8 cellular contexts compared by ENCODE assay signal in the genomic region with DNA sequence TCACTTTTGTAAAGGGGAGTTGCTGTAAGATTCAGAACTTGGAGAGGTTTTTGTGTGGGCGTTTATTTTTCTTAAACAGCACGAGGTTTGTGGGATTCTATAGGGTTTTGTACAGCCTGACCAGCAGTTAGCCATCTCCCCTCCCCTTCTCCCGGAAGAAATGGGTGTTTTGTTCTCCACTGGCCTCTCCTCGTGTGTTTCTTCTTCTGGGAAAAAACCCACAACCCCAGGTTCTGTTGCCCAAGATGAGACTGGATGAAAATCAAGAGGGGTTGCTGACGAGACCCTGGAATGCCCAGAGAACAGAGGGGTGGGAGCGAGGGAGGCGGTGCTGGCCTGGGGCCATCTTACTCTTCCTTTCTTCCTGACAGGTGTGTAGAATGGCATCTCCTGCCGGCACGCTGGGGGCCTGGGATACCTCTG.
DNase-seq lines count a peak whose midpoint lies in the region; ATAC-seq and TF ChIP-seq lines count a peak whose summit lies in the region.

No MANE protein-coding gene starts in this region.

- intact Hi-C loops in activated CD4-positive, alpha-beta memory T cell treated with anti-CD3 and anti-CD28 coated beads for 36 hours (cut with micrococcal nuclease), result loop anchor here (5.0 to 10.0 kb wide), 3 partner anchors 160 to 302 kb away; a partner anchor contains a TSS
- intact Hi-C loops in tibial artery (cut with DNase I; ENCODE audit: low total_unique reads), result no loop called here

- peaks cover 52% of the 10 kb centered on the region for H3K4me1 Mint-ChIP-seq in activated CD8-positive, alpha-beta memory T cell treated with anti-CD3 and anti-CD28 coated beads, Interleukin-2, amount 10 ng/mL, durations not matched to agents 7 days and 5 days
- H3K4me1 Mint-ChIP-seq in activated CD4-positive, alpha-beta memory T cell treated with anti-CD3 and anti-CD28 coated beads for 36 hours (ENCODE audit: low read depth), result peaks cover 79% of the 10 kb centered on the region
- peaks cover 85% of the 10 kb centered on the region for H3K4me1 Mint-ChIP-seq in stimulated activated naive CD8-positive, alpha-beta T cell treated with anti-CD3 and anti-CD28 coated beads, Interleukin-15, amount 100 ng/mL, for 72 hours

- POLR2A ChIA-PET in activated CD4-positive, alpha-beta memory T cell treated with anti-CD3 and anti-CD28 coated beads for 36 hours (lab: Charles Lee), result interaction anchor here (1.3 to 2.9 kb wide), 3 partner anchors 12 to 20 kb away, joined by 5 to 25 read pairs (median 6); no protein-coding TSS in a partner anchor

- H3K27ac Mint-ChIP-seq in activated CD8-positive, alpha-beta memory T cell treated with anti-CD3 and anti-CD28 coated beads, Interleukin-2, amount 10 ng/mL, durations not matched to agents 7 days and 5 days, result peak overlapping the region; percentile 85
- H3K27ac Mint-ChIP-seq in activated CD4-positive, alpha-beta memory T cell treated with anti-CD3 and anti-CD28 coated beads for 36 hours, result peak overlapping the region; percentile 98
- peak overlapping the region; percentile 94 to 98 for H3K27ac Mint-ChIP-seq in stimulated activated naive CD8-positive, alpha-beta T cell treated with anti-CD3 and anti-CD28 coated beads, Interleukin-15, amount 100 ng/mL, for 72 hours

- no peak overlapping the region for H3K27ac ChIP-seq in tibial artery

- no peaks in the 10 kb centered on the region for H3K27me3 Mint-ChIP-seq in activated CD8-positive, alpha-beta memory T cell treated with anti-CD3 and anti-CD28 coated beads, Interleukin-2, amount 10 ng/mL, durations not matched to agents 7 days and 5 days
- no peaks in the 10 kb centered on the region for H3K27me3 Mint-ChIP-seq in activated CD4-positive, alpha-beta memory T cell treated with anti-CD3 and anti-CD28 coated beads for 36 hours
- H3K27me3 Mint-ChIP-seq in stimulated activated naive CD8-positive, alpha-beta T cell treated with anti-CD3 and anti-CD28 coated beads, Interleukin-15, amount 100 ng/mL, for 72 hours, result no peaks in the 10 kb centered on the region

- no peaks in the 10 kb centered on the region for H3K9me3 Mint-ChIP-seq in activated CD8-positive, alpha-beta memory T cell treated with anti-CD3 and anti-CD28 coated beads, Interleukin-2, amount 10 ng/mL, durations not matched to agents 7 days and 5 days (ENCODE audit: low read depth)
- no peaks in the 10 kb centered on the region for H3K9me3 Mint-ChIP-seq in activated CD4-positive, alpha-beta memory T cell treated with anti-CD3 and anti-CD28 coated beads for 36 hours
- H3K9me3 Mint-ChIP-seq in stimulated activated naive CD8-positive, alpha-beta T cell treated with anti-CD3 and anti-CD28 coated beads, Interleukin-15, amount 100 ng/mL, for 72 hours, result no peaks in the 10 kb centered on the region

- H3K4me3 Mint-ChIP-seq in activated CD8-positive, alpha-beta memory T cell treated with anti-CD3 and anti-CD28 coated beads, Interleukin-2, amount 10 ng/mL, durations not matched to agents 7 days and 5 days, result no peak overlapping the region
- H3K4me3 Mint-ChIP-seq in activated CD4-positive, alpha-beta memory T cell treated with anti-CD3 and anti-CD28 coated beads for 36 hours, result peak overlapping the region; percentile 12
- H3K4me3 Mint-ChIP-seq in stimulated activated naive CD8-positive, alpha-beta T cell treated with anti-CD3 and anti-CD28 coated beads, Interleukin-15, amount 100 ng/mL, for 72 hours, result peak overlapping the region; percentile 71 to 73

- H3K36me3 Mint-ChIP-seq in activated CD8-positive, alpha-beta memory T cell treated with anti-CD3 and anti-CD28 coated beads, Interleukin-2, amount 10 ng/mL, durations not matched to agents 7 days and 5 days, result peaks cover 3% of the 10 kb centered on the region
- peaks cover 3% of the 10 kb centered on the region for H3K36me3 Mint-ChIP-seq in activated CD4-positive, alpha-beta memory T cell treated with anti-CD3 and anti-CD28 coated beads for 36 hours

- H3K4me3 ChIP-seq in tibial artery, result no peak overlapping the region

- DNase-seq in activated CD8-positive, alpha-beta memory T cell treated with anti-CD3 and anti-CD28 coated beads, Interleukin-2, amount 10 ng/mL, durations not matched to agents 7 days and 5 days, result no peak
- no peak for DNase-seq in activated CD8-positive, alpha-beta memory T cell treated with anti-CD3 and anti-CD28 coated beads, Interleukin-2, amount 50 U/mL, for 4 hours
- DNase-seq in activated CD4-positive, alpha-beta memory T cell treated with anti-CD3 and anti-CD28 coated beads for 36 hours, result no peak
- DNase-seq in foreskin melanocyte, result peak; percentile 81
- DNase-seq in stimulated activated naive CD8-positive, alpha-beta T cell treated with anti-CD3 and anti-CD28 coated beads, Interleukin-15, amount 100 ng/mL, for 72 hours, result no peak
- DNase-seq in NCI-H524 treated with DMSO at 0.1 percent for 48 hours (lab: John Stamatoyannopoulos, UW), result no peak
- DNase-seq in tibial artery, result no peak

- CTCF ChIA-PET in activated CD8-positive, alpha-beta memory T cell treated with anti-CD3 and anti-CD28 coated beads, Interleukin-2, amount 10 ng/mL, durations not matched to agents 7 days and 5 days (lab: Charles Lee), result interaction anchor here (3.5 to 5.2 kb wide), 2 partner anchors 12 to 199 kb away, joined by 24 to 27 read pairs; no protein-coding TSS in a partner anchor
- CTCF ChIA-PET in activated CD4-positive, alpha-beta memory T cell treated with anti-CD3 and anti-CD28 coated beads for 36 hours (lab: Charles Lee), result interaction anchor here (2.6 to 4.9 kb wide), 4 partner anchors 12 to 199 kb away, joined by 13 to 76 read pairs (median 16); a partner anchor contains a TSS

- H3K9me3 ChIP-seq in tibial artery, result no peaks in the 10 kb centered on the region

- no peak for TF ChIP-seq CTCF in tibial artery (IDR thresholded peaks at IDR 0.05)

- H3K27me3 ChIP-seq in tibial artery, result no peaks in the 10 kb centered on the region

- ATAC-seq in activated CD8-positive, alpha-beta memory T cell treated with anti-CD3 and anti-CD28 coated beads, Interleukin-2, amount 10 ng/mL, durations not matched to agents 7 days and 5 days, result no peak
- ATAC-seq in stimulated activated naive CD8-positive, alpha-beta T cell treated with anti-CD3 and anti-CD28 coated beads, Interleukin-15, amount 100 ng/mL, for 72 hours, result no peak
- ATAC-seq in HG02571 (IDR thresholded peaks at IDR 0.05; ENCODE audit: unreplicated experiment), result no peak

- H3K36me3 ChIP-seq in tibial artery, result no peaks in the 10 kb centered on the region

- H3K4me1 ChIP-seq in tibial artery, result peaks cover 0 to 43% (median 16%) of the 10 kb centered on the region in 4 donors
